8 cellular contexts compared by ENCODE assay signal in the genomic region with DNA sequence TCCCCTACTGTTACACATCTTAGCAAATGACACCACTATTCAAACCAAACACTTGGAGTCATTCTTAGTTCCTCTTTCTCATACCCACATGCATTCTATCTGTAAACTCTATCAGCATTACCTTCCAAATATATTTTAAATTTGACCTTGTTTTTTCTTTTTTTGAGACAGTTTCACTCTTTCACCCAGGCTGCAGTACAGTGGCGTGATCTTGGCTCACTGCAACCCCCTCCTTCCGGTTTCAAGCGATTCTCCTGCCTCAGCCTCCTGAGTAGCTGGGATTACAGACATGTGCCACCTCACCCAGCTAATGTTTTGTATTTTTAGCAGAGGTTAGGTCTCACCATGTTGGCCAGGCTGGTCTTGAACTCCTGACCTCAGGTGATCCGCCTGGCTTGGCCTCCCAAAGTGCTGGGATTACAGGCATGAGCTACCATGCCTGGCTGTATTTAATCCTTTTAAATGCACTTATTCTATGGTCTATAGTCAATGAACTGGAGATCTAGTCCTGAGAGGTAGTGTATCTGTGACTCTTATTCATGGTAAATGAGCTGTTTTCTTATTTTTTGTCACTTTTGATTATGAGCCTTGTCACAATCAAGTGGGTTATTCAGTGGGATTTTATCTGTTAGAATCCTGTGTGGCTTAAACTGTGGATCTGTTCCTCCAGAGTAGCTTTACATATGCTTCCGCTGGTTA.
A peak's percentile ranks its signal among the peaks of the same experiment; 100 is the strongest.
DNase-seq lines count a peak whose midpoint lies in the region; ATAC-seq and TF ChIP-seq lines count a peak whose summit lies in the region.

No MANE protein-coding gene starts in this region.

- peaks cover 20% of the 10 kb centered on the region for H3K4me1 Mint-ChIP-seq in activated CD4-positive, alpha-beta T cell treated with anti-CD3 and anti-CD28 coated beads, Interleukin-2, amount 10 ng/mL, durations not matched to agents 24 days and 14 days
- peaks cover 61% of the 10 kb centered on the region for H3K4me1 Mint-ChIP-seq in stimulated activated memory B cell treated with anti-CD40 and anti-IgM and Interleukin-4, amounts not matched to agents 10 μg/mL and 1 μg/mL and 100 μg/mL, for 72 hours

- TF ChIP-seq CTCF in omental fat pad (IDR thresholded peaks at IDR 0.05) = no peak

- intact Hi-C loops in activated CD4-positive, alpha-beta T cell treated with anti-CD3 and anti-CD28 coated beads, Interleukin-2, amount 10 ng/mL, durations not matched to agents 24 days and 14 days (cut with micrococcal nuclease) = loop anchor here (5.0 kb wide), 1 partner anchor 33 kb away; no protein-coding TSS in a partner anchor

- ATAC-seq in HG03108 (IDR thresholded peaks at IDR 0.05; ENCODE audit: unreplicated experiment) = peak; percentile 65
- ATAC-seq in stimulated activated memory B cell treated with anti-CD40 and anti-IgM and Interleukin-4, amounts not matched to agents 10 μg/mL and 1 μg/mL and 100 μg/mL, for 72 hours = peak; percentile 94
- ATAC-seq in omental fat pad (ENCODE audit: low FRiP score) = no peak

- H3K27ac Mint-ChIP-seq in activated CD4-positive, alpha-beta T cell treated with anti-CD3 and anti-CD28 coated beads, Interleukin-2, amount 10 ng/mL, durations not matched to agents 24 days and 14 days = peak overlapping the region; percentile 75
- H3K27ac Mint-ChIP-seq in stimulated activated memory B cell treated with anti-CD40 and anti-IgM and Interleukin-4, amounts not matched to agents 10 μg/mL and 1 μg/mL and 100 μg/mL, for 72 hours = peak overlapping the region; percentile 88

- H3K27me3 Mint-ChIP-seq in activated CD4-positive, alpha-beta T cell treated with anti-CD3 and anti-CD28 coated beads, Interleukin-2, amount 10 ng/mL, durations not matched to agents 24 days and 14 days = no peaks in the 10 kb centered on the region
- H3K27me3 Mint-ChIP-seq in stimulated activated memory B cell treated with anti-CD40 and anti-IgM and Interleukin-4, amounts not matched to agents 10 μg/mL and 1 μg/mL and 100 μg/mL, for 72 hours = no peaks in the 10 kb centered on the region

- no peak overlapping the region for H3K27ac ChIP-seq in caudate nucleus (ENCODE audit: low read depth, low read length)

- peaks cover 31% of the 10 kb centered on the region for H3K36me3 Mint-ChIP-seq in activated CD4-positive, alpha-beta T cell treated with anti-CD3 and anti-CD28 coated beads, Interleukin-2, amount 10 ng/mL, durations not matched to agents 24 days and 14 days (ENCODE audit: low read depth)
- H3K36me3 Mint-ChIP-seq in stimulated activated memory B cell treated with anti-CD40 and anti-IgM and Interleukin-4, amounts not matched to agents 10 μg/mL and 1 μg/mL and 100 μg/mL, for 72 hours = peaks cover 48% of the 10 kb centered on the region

- DNase-seq in activated CD4-positive, alpha-beta T cell treated with anti-CD3 and anti-CD28 coated beads, Interleukin-2, amount 10 ng/mL, durations not matched to agents 24 days and 14 days = peak; percentile 68
- DNase-seq in activated CD4-positive, alpha-beta T cell treated with anti-CD3 and anti-CD28 coated beads, Interleukin-2, amount 50 U/mL, for 4 hours = no peak
- DNase-seq in UCSD-AML1 (lab: John Stamatoyannopoulos, UW; ENCODE audit: unreplicated experiment) (peak; percentile 16), kidney glomerular epithelial cell (lab: John Stamatoyannopoulos, UW) (no peak), omental fat pad (ENCODE audit: low spot score) (no peak), caudate nucleus (lab: John Stamatoyannopoulos, UW) (no peak)

- no peaks in the 10 kb centered on the region for H3K9me3 Mint-ChIP-seq in activated CD4-positive, alpha-beta T cell treated with anti-CD3 and anti-CD28 coated beads, Interleukin-2, amount 10 ng/mL, durations not matched to agents 24 days and 14 days
- peaks cover 3% of the 10 kb centered on the region for H3K9me3 Mint-ChIP-seq in stimulated activated memory B cell treated with anti-CD40 and anti-IgM and Interleukin-4, amounts not matched to agents 10 μg/mL and 1 μg/mL and 100 μg/mL, for 72 hours

- peak overlapping the region; percentile 24 for H3K4me3 Mint-ChIP-seq in activated CD4-positive, alpha-beta T cell treated with anti-CD3 and anti-CD28 coated beads, Interleukin-2, amount 10 ng/mL, durations not matched to agents 24 days and 14 days
- H3K4me3 Mint-ChIP-seq in stimulated activated memory B cell treated with anti-CD40 and anti-IgM and Interleukin-4, amounts not matched to agents 10 μg/mL and 1 μg/mL and 100 μg/mL, for 72 hours = peak overlapping the region; percentile 22

Comparison
In these comparisons a context has a peak if more than half of its experiments do, and no peak if none do; other contexts are left out.
1. DNase-seq: peak in activated CD4-positive, alpha-beta T cell treated with anti-CD3 and anti-CD28 coated beads, Interleukin-2, amount 10 ng/mL, durations not matched to agents 24 days and 14 days (single experiment) and UCSD-AML1 (single experiment); none in activated CD4-positive, alpha-beta T cell treated with anti-CD3 and anti-CD28 coated beads, Interleukin-2, amount 50 U/mL, for 4 hours (0 of 2), kidney glomerular epithelial cell (single experiment), omental fat pad (single experiment) and caudate nucleus (0 of 61).